ENCODE assay signal across 21 cellular contexts in genomic region chr17:22202702-22203101, GRCh38.
"Had no signal": no experiment of that assay in that cellular context is flagged by ENCODE, and none has a peak within 500 bp of the region (broad histone marks: within the 10 kb centered on the region; RNA-seq: fewer than 3 reads in every experiment).

No MANE protein-coding gene starts in this region.

- H3K4me1 Mint-ChIP-seq: activated naive CD8-positive, alpha-beta T cell treated with anti-CD3 and anti-CD28 coated beads, Interleukin-2, amount 50 U/mL, for 24 hours; nephron had no signal

- H3K4me1 ChIP-seq: colonic mucosa, gastrocnemius medialis, heart left ventricle, left lung, tibial nerve, vagina had no signal

- H3K4me3 ChIP-seq: colonic mucosa, gastrocnemius medialis, heart left ventricle, left lung, tibial nerve, vagina had no signal

- H3K27ac ChIP-seq: brain microvascular endothelial cell, colonic mucosa, gastrocnemius medialis, heart left ventricle, left lung, tibial nerve, vagina, WERI-Rb-1 had no signal

- H3K27ac Mint-ChIP-seq: activated CD4-positive, alpha-beta memory T cell treated with anti-CD3 and anti-CD28 coated beads for 36 hours; activated naive CD4-positive, alpha-beta T cell treated with anti-CD3 and anti-CD28 coated beads for 36 hours; activated naive CD8-positive, alpha-beta T cell treated with anti-CD3 and anti-CD28 coated beads, Interleukin-2, amount 50 U/mL, for 24 hours; nephron; T-helper 1 cell treated with Interleukin-12 subunit alpha and Interleukin-12 subunit beta and Interleukin-4 antibody, amounts not matched to agents 30 μg/mL and 1 μg/mL, for 36 hours had no signal

- H3K36me3 ChIP-seq: brain microvascular endothelial cell, colonic mucosa, gastrocnemius medialis, heart left ventricle, left lung, tibial nerve, vagina, WERI-Rb-1 had no signal

- ATAC-seq: activated naive CD8-positive, alpha-beta T cell treated with anti-CD3 and anti-CD28 coated beads, Interleukin-2, amount 50 U/mL, for 24 hours; gastrocnemius medialis; heart left ventricle; left lung; stimulated activated naive CD8-positive, alpha-beta T cell treated with anti-CD3 and anti-CD28 coated beads, Interleukin-15, Interleukin-2, amounts not matched to agents 100 U/mL and 50 U/mL, for 24 hours had no signal

- H3K27me3 ChIP-seq: brain microvascular endothelial cell, colonic mucosa, gastrocnemius medialis, heart left ventricle, left lung, tibial nerve, vagina had no signal

- H3K9me3 ChIP-seq: colonic mucosa, gastrocnemius medialis, vagina had no signal

- DNase-seq: activated CD4-positive, alpha-beta memory T cell treated with anti-CD3 and anti-CD28 coated beads for 36 hours; activated CD4-positive, alpha-beta T cell treated with anti-CD3 and anti-CD28 coated beads for 4 hours; activated naive CD4-positive, alpha-beta T cell treated with anti-CD3 and anti-CD28 coated beads for 36 hours; activated naive CD8-positive, alpha-beta T cell treated with anti-CD3 and anti-CD28 coated beads, Interleukin-2, amount 50 U/mL, for 24 hours; activated T-cell treated with anti-CD3 and anti-CD28 coated beads, Interleukin-2, amount 50 U/mL, for 4 hours; anterior cingulate cortex; brain microvascular endothelial cell; central memory CD4-positive, alpha-beta T cell; colonic mucosa; gastrocnemius medialis; heart left ventricle; kidney; stimulated activated CD4-positive, alpha-beta T cell treated with anti-CD3 and anti-CD28 coated beads, Interleukin-1b, Interleukin-23, amount 100 ng/mL, for 48 hours; stimulated activated naive CD8-positive, alpha-beta T cell treated with anti-CD3 and anti-CD28 coated beads, Interleukin-15, Interleukin-2, amounts not matched to agents 100 U/mL and 50 U/mL, for 24 hours; substantia nigra; WERI-Rb-1 had no signal

- H3K4me3 Mint-ChIP-seq: activated CD4-positive, alpha-beta memory T cell treated with anti-CD3 and anti-CD28 coated beads for 36 hours; activated naive CD4-positive, alpha-beta T cell treated with anti-CD3 and anti-CD28 coated beads for 36 hours; activated naive CD8-positive, alpha-beta T cell treated with anti-CD3 and anti-CD28 coated beads, Interleukin-2, amount 50 U/mL, for 24 hours; activated T-cell treated with anti-CD3 and anti-CD28 coated beads, Interleukin-2, amount 50 U/mL, for 4 hours; nephron; T-helper 1 cell treated with Interleukin-12 subunit alpha and Interleukin-12 subunit beta and Interleukin-4 antibody, amounts not matched to agents 30 μg/mL and 1 μg/mL, for 36 hours had no signal

- H3K27me3 Mint-ChIP-seq: activated CD4-positive, alpha-beta memory T cell treated with anti-CD3 and anti-CD28 coated beads for 36 hours; activated naive CD8-positive, alpha-beta T cell treated with anti-CD3 and anti-CD28 coated beads, Interleukin-2, amount 50 U/mL, for 24 hours had no signal
